ENCODE assay signal across 29 cellular contexts in the genomic region with DNA sequence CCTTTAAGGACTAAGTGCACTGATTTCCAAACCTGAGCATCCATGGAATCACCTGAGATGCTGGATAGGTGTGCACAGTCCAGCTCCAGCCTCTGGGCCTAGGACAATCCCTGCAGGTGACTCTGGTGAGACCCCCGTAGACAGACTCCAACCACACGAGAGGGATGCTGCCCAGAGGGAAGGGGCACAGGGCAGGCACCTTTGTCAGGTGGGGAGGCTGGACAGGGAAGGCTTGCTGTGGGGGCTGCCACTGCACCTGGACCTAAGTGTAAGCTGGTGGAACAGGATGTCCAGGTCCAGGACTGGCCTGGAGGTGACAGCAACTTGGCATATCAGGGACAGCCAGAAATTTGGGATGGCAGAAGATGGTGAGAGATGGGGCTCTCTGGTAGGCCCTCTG.
"Had no signal": no experiment of that assay in that cellular context is flagged by ENCODE, and none has a peak within 500 bp of the region (broad histone marks: within the 10 kb centered on the region; RNA-seq: fewer than 3 reads in every experiment).

No MANE protein-coding gene starts in this region.

- ATAC-seq: activated CD4-positive, alpha-beta T cell treated with anti-CD3 and anti-CD28 coated beads for 36 hours; activated CD8-positive, alpha-beta memory T cell treated with anti-CD3 and anti-CD28 coated beads, Interleukin-2, amount 10 ng/mL, durations not matched to agents 7 days and 5 days; activated CD8-positive, alpha-beta T cell treated with anti-CD3 and anti-CD28 coated beads, Interleukin-2, amount 10 ng/mL, durations not matched to agents 7 days and 5 days; esophagus mucosa; T-helper 17 cell had no signal

- H3K27me3 Mint-ChIP-seq: activated CD4-positive, alpha-beta T cell treated with anti-CD3 and anti-CD28 coated beads, Interleukin-2, amount 10 ng/mL, durations not matched to agents 24 days and 14 days; activated CD8-positive, alpha-beta memory T cell treated with anti-CD3 and anti-CD28 coated beads, Interleukin-2, amount 10 ng/mL, durations not matched to agents 7 days and 5 days; activated naive CD8-positive, alpha-beta T cell had no signal

- H3K27ac Mint-ChIP-seq: activated CD4-positive, alpha-beta memory T cell treated with anti-CD3 and anti-CD28 coated beads for 36 hours; activated CD4-positive, alpha-beta T cell treated with anti-CD3 and anti-CD28 coated beads for 36 hours; activated CD4-positive, alpha-beta T cell treated with anti-CD3 and anti-CD28 coated beads, Interleukin-2, amount 10 ng/mL, durations not matched to agents 24 days and 14 days; activated CD8-positive, alpha-beta memory T cell treated with anti-CD3 and anti-CD28 coated beads, Interleukin-2, amount 10 ng/mL, durations not matched to agents 7 days and 5 days; activated CD8-positive, alpha-beta T cell treated with anti-CD3 and anti-CD28 coated beads, Interleukin-2, amount 10 ng/mL, durations not matched to agents 7 days and 5 days; activated naive CD8-positive, alpha-beta T cell; activated T-helper 1 cell treated with anti-CD3 and anti-CD28 coated beads, Interleukin-12 subunit alpha, Interleukin-12 subunit beta, Interleukin-2, Interleukin-4 antibody, amounts not matched to agents 30 ng/mL and 10 ng/mL and 1 ng/mL, durations not matched to agents 14 hours and 24 hours and 36 hours; activated T-helper 2 cell treated with anti-CD3 and anti-CD28 coated beads, Interferon-gamma antibody, Interleukin-2, Interleukin-4, amounts not matched to agents 10 μg/mL and 5 μg/mL and 100 μg/mL, durations not matched to agents 14 hours and 24 hours and 36 hours; T-helper 17 cell had no signal

- H3K27me3 ChIP-seq: brain microvascular endothelial cell had no signal

- H3K27ac ChIP-seq: brain microvascular endothelial cell had no signal

- DNase-seq: activated CD4-positive, alpha-beta memory T cell treated with anti-CD3 and anti-CD28 coated beads for 36 hours; activated CD4-positive, alpha-beta T cell treated with anti-CD3 and anti-CD28 coated beads for 36 hours; activated CD4-positive, alpha-beta T cell treated with anti-CD3 and anti-CD28 coated beads, Interleukin-2, amount 10 ng/mL, durations not matched to agents 24 days and 14 days; activated CD4-positive, CD25-positive, alpha-beta regulatory T cell; activated CD4-positive, CD25-positive, alpha-beta regulatory T cell treated with anti-CD3 and anti-CD28 coated beads, Interleukin-2, amount 50 U/mL, for 72 hours; activated CD8-positive, alpha-beta memory T cell treated with anti-CD3 and anti-CD28 coated beads, Interleukin-2, amount 10 ng/mL, durations not matched to agents 7 days and 5 days; activated CD8-positive, alpha-beta memory T cell treated with anti-CD3 and anti-CD28 coated beads, Interleukin-2, amount 50 U/mL, for 4 hours; activated CD8-positive, alpha-beta T cell treated with anti-CD3 and anti-CD28 coated beads, Interleukin-2, amount 10 ng/mL, durations not matched to agents 7 days and 5 days; activated effector memory CD4-positive, alpha-beta T cell treated with anti-CD3 and anti-CD28 coated beads, Interleukin-2, amount 50 U/mL, for 16 hours; activated naive CD4-positive, alpha-beta T cell treated with anti-CD3 and anti-CD28 coated beads, Interleukin-2, amount 50 U/mL, for 16 hours; activated T-cell treated with anti-CD3 and anti-CD28 coated beads, Interleukin-2, amount 50 U/mL, for 1 hour; activated T-cell treated with anti-CD3 and anti-CD28 coated beads, Interleukin-2, amount 50 U/mL, for 48 hours; amniotic stem cell; anterior cingulate cortex; brain microvascular endothelial cell; caudate nucleus; cortex of kidney; dermis blood vessel endothelial cell; effector CD4-positive, alpha-beta T cell; foreskin fibroblast; T-helper 1 cell; T-helper 17 cell had no signal

- H3K9me3 Mint-ChIP-seq: activated CD4-positive, alpha-beta memory T cell treated with anti-CD3 and anti-CD28 coated beads for 36 hours; activated CD4-positive, alpha-beta T cell treated with anti-CD3 and anti-CD28 coated beads, Interleukin-2, amount 10 ng/mL, durations not matched to agents 24 days and 14 days; activated T-helper 1 cell treated with anti-CD3 and anti-CD28 coated beads, Interleukin-12 subunit alpha, Interleukin-12 subunit beta, Interleukin-2, Interleukin-4 antibody, amounts not matched to agents 30 ng/mL and 10 ng/mL and 1 ng/mL, durations not matched to agents 14 hours and 24 hours and 36 hours; activated T-helper 2 cell treated with anti-CD3 and anti-CD28 coated beads, Interferon-gamma antibody, Interleukin-2, Interleukin-4, amounts not matched to agents 10 μg/mL and 5 μg/mL and 100 μg/mL, durations not matched to agents 14 hours and 24 hours and 36 hours had no signal

- H3K4me1 Mint-ChIP-seq: activated CD4-positive, alpha-beta T cell treated with anti-CD3 and anti-CD28 coated beads for 36 hours; activated CD4-positive, alpha-beta T cell treated with anti-CD3 and anti-CD28 coated beads, Interleukin-2, amount 10 ng/mL, durations not matched to agents 24 days and 14 days; T-helper 17 cell had no signal

- H3K36me3 Mint-ChIP-seq: activated CD4-positive, alpha-beta memory T cell treated with anti-CD3 and anti-CD28 coated beads for 36 hours; activated CD8-positive, alpha-beta memory T cell treated with anti-CD3 and anti-CD28 coated beads, Interleukin-2, amount 10 ng/mL, durations not matched to agents 7 days and 5 days; activated naive CD8-positive, alpha-beta T cell had no signal

- H3K36me3 ChIP-seq: brain microvascular endothelial cell had no signal

- H3K4me3 Mint-ChIP-seq: activated CD4-positive, alpha-beta memory T cell treated with anti-CD3 and anti-CD28 coated beads for 36 hours; activated CD4-positive, alpha-beta T cell treated with anti-CD3 and anti-CD28 coated beads for 36 hours; activated CD4-positive, alpha-beta T cell treated with anti-CD3 and anti-CD28 coated beads, Interleukin-2, amount 10 ng/mL, durations not matched to agents 24 days and 14 days; activated CD8-positive, alpha-beta memory T cell treated with anti-CD3 and anti-CD28 coated beads, Interleukin-2, amount 10 ng/mL, durations not matched to agents 7 days and 5 days; activated CD8-positive, alpha-beta T cell treated with anti-CD3 and anti-CD28 coated beads, Interleukin-2, amount 10 ng/mL, durations not matched to agents 7 days and 5 days; activated naive CD8-positive, alpha-beta T cell; activated T-helper 1 cell treated with anti-CD3 and anti-CD28 coated beads, Interleukin-12 subunit alpha, Interleukin-12 subunit beta, Interleukin-2, Interleukin-4 antibody, amounts not matched to agents 30 ng/mL and 10 ng/mL and 1 ng/mL, durations not matched to agents 14 hours and 24 hours and 36 hours; T-helper 17 cell had no signal

- FAIRE-seq: astrocyte, colon, frontal cortex had no signal
